In genomic region chr12:69906411-69907216, GRCh38 we compare ENCODE assay signal across 13 cellular contexts.
DNase-seq lines count a peak whose midpoint lies in the region; ATAC-seq and TF ChIP-seq lines count a peak whose summit lies in the region.
"Had no signal": no experiment of that assay in that cellular context is flagged by ENCODE, and none has a peak within 500 bp of the region (broad histone marks: within the 10 kb centered on the region; RNA-seq: fewer than 3 reads in every experiment).

No MANE protein-coding gene starts in this region.

- TF ChIP-seq CTCF in mucosa of descending colon (IDR thresholded peaks at IDR 0.05) = no peak

- H3K4me3 ChIP-seq in mucosa of descending colon = no peak overlapping the region
- H3K4me3 ChIP-seq: breast epithelium, skin epidermis had no signal

- intact Hi-C loops in mucosa of descending colon (cut with DNase I, micrococcal nuclease) = no loop called here

- DNase-seq in mucosa of descending colon (no peak), NCI-H510A treated with DMSO at 0.1 percent for 48 hours (lab: John Stamatoyannopoulos, UW) (no peak)
- DNase-seq in stimulated activated CD8-positive, alpha-beta memory T cell treated with anti-CD3 and anti-CD28 coated beads, Interleukin-4, amount 100 ng/mL, for 48 hours = no peak
- no peak for DNase-seq in activated CD4-positive, alpha-beta T cell treated with anti-CD3 and anti-CD28 coated beads, Interleukin-2, amount 10 ng/mL, durations not matched to agents 7 days and 5 days
- DNase-seq in stimulated activated CD4-positive, alpha-beta T cell treated with anti-CD3 and anti-CD28 coated beads, Interleukin-15, amount 100 ng/mL, for 24 hours = no peak
- DNase-seq: activated CD8-positive, alpha-beta memory T cell treated with anti-CD3 and anti-CD28 coated beads, Interleukin-2, amount 50 U/mL, for 48 hours; mesenchymal stem cell; stimulated activated naive CD4-positive, alpha-beta T cell treated with Interleukin-2 at 50 U/mL for 16 hours had no signal

- peak; percentile 91 for ATAC-seq in GM18867 (IDR thresholded peaks at IDR 0.05; ENCODE audit: unreplicated experiment)
- peak; percentile 90 for ATAC-seq in GM21737 (IDR thresholded peaks at IDR 0.05; ENCODE audit: unreplicated experiment)
- peak; percentile 84 for ATAC-seq in HG03378 (IDR thresholded peaks at IDR 0.05; ENCODE audit: unreplicated experiment)
- ATAC-seq in mucosa of descending colon = peak; percentile 36

- H3K27ac Mint-ChIP-seq in activated CD4-positive, alpha-beta T cell treated with anti-CD3 and anti-CD28 coated beads, Interleukin-2, amount 10 ng/mL, durations not matched to agents 7 days and 5 days = no peak overlapping the region

- H3K9me3 Mint-ChIP-seq in activated CD4-positive, alpha-beta T cell treated with anti-CD3 and anti-CD28 coated beads, Interleukin-2, amount 10 ng/mL, durations not matched to agents 7 days and 5 days = no peaks in the 10 kb centered on the region

- H3K9me3 ChIP-seq in mucosa of descending colon = no peaks in the 10 kb centered on the region
- H3K9me3 ChIP-seq: breast epithelium had no signal

- H3K36me3 ChIP-seq in mucosa of descending colon (ENCODE audit: low read depth) = no peaks in the 10 kb centered on the region
- H3K36me3 ChIP-seq: breast epithelium had no signal

- H3K36me3 Mint-ChIP-seq in activated CD4-positive, alpha-beta T cell treated with anti-CD3 and anti-CD28 coated beads, Interleukin-2, amount 10 ng/mL, durations not matched to agents 7 days and 5 days (ENCODE audit: low read depth) = no peaks in the 10 kb centered on the region

- POLR2A ChIA-PET in activated CD4-positive, alpha-beta T cell treated with anti-CD3 and anti-CD28 coated beads, Interleukin-2, amount 10 ng/mL, durations not matched to agents 7 days and 5 days (lab: Charles Lee) = no interaction called here

- H3K27me3 Mint-ChIP-seq in activated CD4-positive, alpha-beta T cell treated with anti-CD3 and anti-CD28 coated beads, Interleukin-2, amount 10 ng/mL, durations not matched to agents 7 days and 5 days = peaks cover 6% of the 10 kb centered on the region

- no peaks in the 10 kb centered on the region for H3K4me1 ChIP-seq in mucosa of descending colon (ENCODE audit: low read depth)
- H3K4me1 ChIP-seq: breast epithelium had no signal

- CTCF ChIA-PET in activated CD4-positive, alpha-beta T cell treated with anti-CD3 and anti-CD28 coated beads, Interleukin-2, amount 10 ng/mL, durations not matched to agents 7 days and 5 days (lab: Charles Lee) = no interaction called here

- no peak overlapping the region for H3K4me3 Mint-ChIP-seq in activated CD4-positive, alpha-beta T cell treated with anti-CD3 and anti-CD28 coated beads, Interleukin-2, amount 10 ng/mL, durations not matched to agents 7 days and 5 days

- no peaks in the 10 kb centered on the region for H3K4me1 Mint-ChIP-seq in activated CD4-positive, alpha-beta T cell treated with anti-CD3 and anti-CD28 coated beads, Interleukin-2, amount 10 ng/mL, durations not matched to agents 7 days and 5 days

Comparison
In these comparisons a context has a peak if more than half of its experiments do, and no peak if none do; other contexts are left out.
1. ATAC-seq: peak in every context shown above with its lines; median percentile 91 in GM18867; 90 in GM21737; 84 in HG03378; 36 in mucosa of descending colon.